In genomic region chr11:29996016-29996415, GRCh38 we compare ENCODE assay signal across 16 cellular contexts. TPM values are rescaled to one million over a fixed set of nuclear protein-coding genes. Genes with fewer than 3 reads are reported as not detected.
DNase-seq lines count a peak whose midpoint lies in the region; ATAC-seq and TF ChIP-seq lines count a peak whose summit lies in the region.
"Had no signal": no experiment of that assay in that cellular context is flagged by ENCODE, and none has a peak within 500 bp of the region (broad histone marks: within the 10 kb centered on the region; RNA-seq: fewer than 3 reads in every experiment).

No MANE protein-coding gene starts in this region.

- H3K4me2 ChIP-seq in MM.1S (ENCODE audit: low read depth, low read length): peak overlapping the region; percentile 38; the same call in 1 of the 2 replicates
- H3K4me2 ChIP-seq: GM23338 had no signal

- no peaks in the 10 kb centered on the region for H3K9me3 ChIP-seq in MM.1S (replicated peaks; ENCODE audit: insufficient read depth, low read length)
- H3K9me3 ChIP-seq: Peyer's patch, right lobe of liver had no signal

- DNase-seq in MM.1S (peak; percentile 84), activated gamma-delta T cell treated with Interleukin-2 at 50 U/mL for 16 hours (no peak)
- no peak for DNase-seq in activated CD8-positive, alpha-beta T cell treated with anti-CD3 and anti-CD28 coated beads for 36 hours
- DNase-seq: activated CD4-positive, alpha-beta T cell treated with anti-CD3 and anti-CD28 coated beads, Interleukin-2, amount 50 U/mL, for 48 hours; activated T-cell treated with anti-CD3 and anti-CD28 coated beads, Interleukin-2, amount 50 U/mL, for 48 hours; DMS 273 treated with DMSO at 0.1 percent for 48 hours; heart left ventricle; NCI-H2029 treated with DMSO at 0.1 percent for 48 hours; Peyer's patch; right lobe of liver; stimulated activated CD4-positive, alpha-beta T cell treated with anti-CD3 and anti-CD28 coated beads, Interleukin-2, amount 100 ng/mL, for 24 hours had no signal

- no peaks in the 10 kb centered on the region for H3K27me3 Mint-ChIP-seq in activated CD8-positive, alpha-beta T cell treated with anti-CD3 and anti-CD28 coated beads for 36 hours

- CTCF ChIA-PET in activated CD8-positive, alpha-beta T cell treated with anti-CD3 and anti-CD28 coated beads for 36 hours (lab: Charles Lee): no interaction called here

- H3K36me3 Mint-ChIP-seq in activated CD8-positive, alpha-beta T cell treated with anti-CD3 and anti-CD28 coated beads for 36 hours (ENCODE audit: low read depth): no peaks in the 10 kb centered on the region

- H3K9me2 ChIP-seq in MM.1S (replicated peaks; ENCODE audit: insufficient read depth, low read length): no peaks in the 10 kb centered on the region

- H3K27me3 ChIP-seq in MM.1S (replicated peaks; ENCODE audit: insufficient read depth, low read length): peaks cover 8% of the 10 kb centered on the region; the same call in 1 of the 2 replicates
- H3K27me3 ChIP-seq: heart left ventricle, Peyer's patch, right lobe of liver had no signal

- H3K4me1 Mint-ChIP-seq in activated CD8-positive, alpha-beta T cell treated with anti-CD3 and anti-CD28 coated beads for 36 hours (ENCODE audit: low read depth): no peaks in the 10 kb centered on the region
- H3K4me1 Mint-ChIP-seq: GM23338 had no signal

- intact Hi-C loops in activated CD8-positive, alpha-beta T cell treated with anti-CD3 and anti-CD28 coated beads for 36 hours (cut with micrococcal nuclease): no loop called here

- H2AFZ ChIP-seq in MM.1S (ENCODE audit: low read length): no peak overlapping the region
- H2AFZ ChIP-seq: GM23338 had no signal

- no peaks in the 10 kb centered on the region for H4K20me1 ChIP-seq in MM.1S (ENCODE audit: insufficient read depth, low read length)

- no peaks in the 10 kb centered on the region for H3K36me3 ChIP-seq in MM.1S (replicated peaks; ENCODE audit: insufficient read depth, low read length)
- H3K36me3 ChIP-seq: heart left ventricle, Peyer's patch, right lobe of liver had no signal

- H3K4me1 ChIP-seq in MM.1S (ENCODE audit: low read length): peaks cover 21% of the 10 kb centered on the region
- H3K4me1 ChIP-seq: Peyer's patch, right lobe of liver had no signal

- no peaks in the 10 kb centered on the region for H3F3A ChIP-seq in MM.1S (ENCODE audit: insufficient read depth, low read length)

- no peak overlapping the region for H3K4me3 Mint-ChIP-seq in activated CD8-positive, alpha-beta T cell treated with anti-CD3 and anti-CD28 coated beads for 36 hours
- H3K4me3 Mint-ChIP-seq: GM23338 had no signal

- H3K4me3 ChIP-seq in MM.1S (ENCODE audit: low read length): no peak overlapping the region
- H3K4me3 ChIP-seq: GM23338, heart left ventricle, Peyer's patch, right lobe of liver had no signal

- H3K27ac Mint-ChIP-seq in activated CD8-positive, alpha-beta T cell treated with anti-CD3 and anti-CD28 coated beads for 36 hours: no peak overlapping the region
- H3K27ac Mint-ChIP-seq: GM23338 had no signal

- no peak for TF ChIP-seq CTCF in MM.1S (IDR thresholded peaks at IDR 0.05; ENCODE audit: low read length)
- no peak for TF ChIP-seq CTCF in activated CD8-positive, alpha-beta T cell treated with anti-CD3 and anti-CD28 coated beads for 36 hours (IDR thresholded peaks at IDR 0.05)

- H3K9me3 Mint-ChIP-seq in activated CD8-positive, alpha-beta T cell treated with anti-CD3 and anti-CD28 coated beads for 36 hours: no peaks in the 10 kb centered on the region
- H3K9me3 Mint-ChIP-seq: GM23338 had no signal

- H3K27ac ChIP-seq in MM.1S (ENCODE audit: low read length): no peak overlapping the region
- H3K27ac ChIP-seq: heart left ventricle, Peyer's patch, right lobe of liver had no signal

- ATAC-seq in GM18870 (IDR thresholded peaks at IDR 0.05; ENCODE audit: unreplicated experiment) (peak; percentile 94), GM21528 (IDR thresholded peaks at IDR 0.05; ENCODE audit: low FRiP score, unreplicated experiment) (peak; percentile 49), HG02981 (IDR thresholded peaks at IDR 0.05; ENCODE audit: unreplicated experiment) (peak; percentile 64), HG03045 (IDR thresholded peaks at IDR 0.05; ENCODE audit: unreplicated experiment) (no peak)
- ATAC-seq in activated CD8-positive, alpha-beta T cell treated with anti-CD3 and anti-CD28 coated beads for 36 hours: no peak
- ATAC-seq: GM23338, heart left ventricle, right lobe of liver had no signal

- POLR2A ChIA-PET in activated CD8-positive, alpha-beta T cell treated with anti-CD3 and anti-CD28 coated beads for 36 hours (lab: Charles Lee): no interaction called here

- no peak overlapping the region for H3K9ac ChIP-seq in MM.1S (ENCODE audit: low read length)

- H3K79me2 ChIP-seq in MM.1S (ENCODE audit: low read length): no peaks in the 10 kb centered on the region

RNA-seq across cellular contexts. Expression of gene KCNA4, which starts 20.8 kb away (rescaled TPM):
- not detected for total RNA-seq in activated CD8-positive, alpha-beta T cell treated with anti-CD3 and anti-CD28 coated beads for 36 hours
- total RNA-seq: GM23338, Peyer's patch, right lobe of liver had no signal

Comparison
In these comparisons a context has a peak if more than half of its experiments do, and no peak if none do; other contexts are left out.
1. ATAC-seq: peak in GM18870 (single experiment), GM21528 (single experiment) and HG02981 (single experiment); none in activated CD8-positive, alpha-beta T cell treated with anti-CD3 and anti-CD28 coated beads for 36 hours (single experiment) and HG03045 (single experiment).